ENCODE assay signal across 8 cellular contexts in the genomic region with DNA sequence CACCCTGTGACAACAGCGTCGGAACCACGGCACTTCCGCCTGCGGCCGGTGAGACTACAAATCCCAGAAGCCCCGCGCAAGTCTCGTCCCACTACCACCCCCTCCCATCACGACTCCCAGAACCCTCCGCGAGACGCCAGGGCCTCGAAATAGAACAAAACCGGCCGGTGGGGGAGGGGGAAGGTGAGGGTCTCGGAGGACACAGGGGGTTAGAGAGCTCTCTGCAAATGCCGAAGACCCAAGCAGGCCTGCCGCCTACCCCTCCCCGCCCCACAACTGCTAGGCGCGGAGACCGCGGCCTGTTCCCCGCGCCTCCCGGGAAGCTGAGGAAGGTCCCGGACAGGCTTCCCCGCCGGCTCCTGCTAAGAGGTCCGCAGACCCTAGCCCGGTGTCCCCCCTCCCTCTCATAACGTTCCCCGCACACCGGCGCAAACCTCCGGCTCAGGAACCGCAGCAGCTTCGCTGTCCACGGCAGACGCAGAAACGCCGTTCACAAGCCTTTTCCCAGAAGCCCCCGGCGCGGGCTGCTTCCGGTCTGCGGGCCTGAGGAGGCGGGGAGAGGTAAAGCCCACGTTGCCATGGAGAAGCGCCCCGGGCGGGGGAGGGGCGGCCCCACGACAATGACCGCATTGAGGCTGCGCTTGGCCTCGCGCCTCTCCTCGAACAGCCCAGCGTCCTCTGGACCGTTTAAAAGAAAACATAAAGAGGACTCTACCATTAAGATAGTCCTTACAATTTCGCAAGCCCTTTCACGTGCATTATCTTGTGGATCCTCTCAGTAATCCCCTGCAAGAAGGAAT. TPM values are rescaled to one million over a fixed set of nuclear protein-coding genes. Genes with fewer than 3 reads are reported as not detected.
DNase-seq lines count a peak whose midpoint lies in the region; ATAC-seq lines count a peak whose summit lies in the region.

A gene (minus strand): TSS at position 485 of the 800 bp plus-strand sequence. CDS start 3,770 bp downstream, outside the sequence.

- H3K4me1 ChIP-seq in BLaER1: peaks cover 40% of the 10 kb centered on the region

- peaks cover 49% of the 10 kb centered on the region for H4K20me1 ChIP-seq in BLaER1

- H3K4me3 ChIP-seq in BLaER1: peak within 1 kb of the TSS; percentile 96

- H3K36me3 Mint-ChIP-seq in activated CD4-positive, alpha-beta T cell treated with anti-CD3 and anti-CD28 coated beads, Interleukin-2, amount 10 ng/mL, durations not matched to agents 7 days and 5 days (ENCODE audit: low read depth): peaks cover 24% of the 10 kb centered on the region

- peak within 1 kb of the TSS; percentile 93 for H3K4me2 ChIP-seq in BLaER1

- H3K9me3 Mint-ChIP-seq in activated CD4-positive, alpha-beta T cell treated with anti-CD3 and anti-CD28 coated beads, Interleukin-2, amount 10 ng/mL, durations not matched to agents 7 days and 5 days: no peaks in the 10 kb centered on the region

- peak within 1 kb of the TSS; percentile 99 for H3K9ac ChIP-seq in BLaER1

- peaks cover 36% of the 10 kb centered on the region for H3K36me3 ChIP-seq in BLaER1

- POLR2A ChIA-PET in activated CD4-positive, alpha-beta T cell treated with anti-CD3 and anti-CD28 coated beads, Interleukin-2, amount 10 ng/mL, durations not matched to agents 7 days and 5 days (lab: Charles Lee): interaction anchor here (0.9 kb wide), 1 partner anchor 55 kb away, joined by 4 read pairs; a partner anchor contains a TSS

- no peaks in the 10 kb centered on the region for H3K27me3 ChIP-seq in BLaER1

- H3K27ac ChIP-seq in BLaER1: peak within 1 kb of the TSS; percentile 100

- CTCF ChIA-PET in activated CD4-positive, alpha-beta T cell treated with anti-CD3 and anti-CD28 coated beads, Interleukin-2, amount 10 ng/mL, durations not matched to agents 7 days and 5 days (lab: Charles Lee): interaction anchor here (1.0 to 2.9 kb wide), 5 partner anchors 10 to 104 kb away, joined by 3 to 14 read pairs (median 3); a partner anchor contains a TSS

- H3K27ac Mint-ChIP-seq in activated CD4-positive, alpha-beta T cell treated with anti-CD3 and anti-CD28 coated beads, Interleukin-2, amount 10 ng/mL, durations not matched to agents 7 days and 5 days: peak within 1 kb of the TSS; percentile 97

- H3K27me3 Mint-ChIP-seq in activated CD4-positive, alpha-beta T cell treated with anti-CD3 and anti-CD28 coated beads, Interleukin-2, amount 10 ng/mL, durations not matched to agents 7 days and 5 days: no peaks in the 10 kb centered on the region

- no peaks in the 10 kb centered on the region for H3K9me3 ChIP-seq in BLaER1

- peak within 1 kb of the TSS; percentile 99 for H3K4me3 Mint-ChIP-seq in activated CD4-positive, alpha-beta T cell treated with anti-CD3 and anti-CD28 coated beads, Interleukin-2, amount 10 ng/mL, durations not matched to agents 7 days and 5 days

- DNase-seq in NCI-H69 (lab: John Stamatoyannopoulos, UW) (peak; percentile 100), cortex of kidney (lab: John Stamatoyannopoulos, UW) (peak; percentile 24), left kidney (ENCODE audit: low read depth, low spot score) (peak; percentile 99)
- peak; percentile 93 for DNase-seq in activated CD4-positive, alpha-beta T cell treated with anti-CD3 and anti-CD28 coated beads, Interleukin-2, amount 10 ng/mL, durations not matched to agents 7 days and 5 days
- peak; percentile 94 to 95 for DNase-seq in stimulated activated CD4-positive, alpha-beta T cell treated with anti-CD3 and anti-CD28 coated beads, Interleukin-2, amount 100 ng/mL, for 24 hours

- H3K4me1 Mint-ChIP-seq in activated CD4-positive, alpha-beta T cell treated with anti-CD3 and anti-CD28 coated beads, Interleukin-2, amount 10 ng/mL, durations not matched to agents 7 days and 5 days: peaks cover 42% of the 10 kb centered on the region

- ATAC-seq in GM19328 (IDR thresholded peaks at IDR 0.05; ENCODE audit: unreplicated experiment) (peak; percentile 91), HG03520 (IDR thresholded peaks at IDR 0.05; ENCODE audit: unreplicated experiment) (peak; percentile 86)

RNA-seq across cellular contexts. Expression of the gene that starts here (rescaled TPM):
- 10 to 100 TPM; 46.9 to 58.9 TPM for total RNA-seq in activated CD4-positive, alpha-beta T cell treated with anti-CD3 and anti-CD28 coated beads, Interleukin-2, amount 10 ng/mL, durations not matched to agents 7 days and 5 days

Comparison
In these comparisons a context has a peak if more than half of its experiments do, and no peak if none do; other contexts are left out.
1. Peak in every context shown above with its lines: DNase-seq, ATAC-seq, H3K4me3 ChIP-seq and H3K27ac ChIP-seq.
2. DNase-seq: peak in every context shown above with its lines; median percentile 100 in NCI-H69; 99 in left kidney; 94 in stimulated activated CD4-positive, alpha-beta T cell treated with anti-CD3 and anti-CD28 coated beads, Interleukin-2, amount 100 ng/mL, for 24 hours; 93 in activated CD4-positive, alpha-beta T cell treated with anti-CD3 and anti-CD28 coated beads, Interleukin-2, amount 10 ng/mL, durations not matched to agents 7 days and 5 days; 24 in cortex of kidney.